ENCODE assay signal across 8 cellular contexts in the genomic region with DNA sequence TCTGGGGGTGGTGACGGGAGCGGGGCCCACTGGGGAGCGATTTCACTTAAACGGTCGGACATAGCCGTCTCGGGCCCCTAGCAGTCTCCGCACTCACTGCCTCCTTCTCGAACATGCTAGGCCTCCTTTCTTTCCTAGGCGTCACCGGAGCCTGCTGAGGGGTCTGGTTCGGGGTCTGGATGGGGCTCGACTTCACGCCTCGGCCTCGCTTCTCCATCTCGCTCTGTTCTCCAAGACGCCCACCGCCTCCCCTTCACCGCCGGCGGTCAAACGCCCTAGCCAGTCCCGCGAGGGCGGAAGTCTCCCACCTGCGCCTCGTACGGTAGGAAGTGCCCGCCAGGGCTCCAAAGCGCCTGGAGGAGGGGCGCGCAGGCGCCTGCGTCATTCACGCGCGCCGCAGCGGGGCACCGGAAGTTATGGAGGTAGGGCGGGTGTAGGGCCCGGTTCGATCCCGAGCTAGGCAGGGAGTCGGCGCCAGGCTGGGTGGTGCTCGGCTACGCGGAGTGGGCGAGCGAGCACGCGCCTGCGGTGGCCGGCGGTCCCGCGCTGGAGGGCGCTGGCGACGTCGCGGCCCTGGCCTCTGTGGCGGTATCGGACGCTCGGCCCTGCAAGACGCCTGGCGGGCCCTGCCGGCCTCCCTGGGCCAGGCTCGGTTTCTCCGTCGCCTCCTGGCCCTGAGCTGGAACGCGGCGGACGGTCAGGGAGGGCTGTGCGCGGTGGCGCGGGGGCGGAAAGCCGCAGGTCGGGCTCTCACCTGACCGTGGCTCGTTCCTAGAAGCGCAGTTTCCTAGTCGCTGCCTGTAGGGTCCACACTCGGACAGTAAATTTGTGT. TPM values are rescaled to one million over a fixed set of nuclear protein-coding genes. Genes with fewer than 3 reads are reported as not detected.
A peak's percentile ranks its signal among the peaks of the same experiment; 100 is the strongest.
DNase-seq lines count a peak whose midpoint lies in the region; ATAC-seq and TF ChIP-seq lines count a peak whose summit lies in the region.

A gene with protein sequence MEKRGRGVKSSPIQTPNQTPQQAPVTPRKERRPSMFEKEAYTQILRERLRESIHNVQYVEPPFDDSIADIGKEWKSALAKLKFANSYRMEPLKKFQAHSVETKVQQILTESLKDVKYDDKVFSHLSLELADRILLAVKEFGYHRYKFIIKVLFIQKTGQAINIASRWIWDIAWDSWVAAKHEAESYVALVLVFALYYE (minus strand): TSS at position 331 of the 832 bp plus-strand sequence. CDS start 114 bp downstream, at position 217.
TSS of gene ERMARD (plus strand) at position 381 of the 832 bp plus-strand sequence. CDS start at position 417, 36 bp downstream.

- H4K8ac ChIP-seq in H9 (replicated peaks; ENCODE audit: insufficient read length, low read depth, low read length): no peak within 1 kb of the TSS

- H3K14ac ChIP-seq in H9 (ENCODE audit: insufficient read depth, low read length): peak within 1 kb of the TSS; percentile 96

- WGBS in H9 (ENCODE audit: extremely low coverage, insufficient read length, low lambda C conversion rate): no CpG with 5 or more reads among the region's 90 CpGs

- H3K36me3 ChIP-seq in Loucy (ENCODE audit: insufficient read depth, low read length): no peaks in the 10 kb centered on the region
- H3K36me3 ChIP-seq in RWPE2 (ENCODE audit: low read depth): peaks cover 26% of the 10 kb centered on the region
- H3K36me3 ChIP-seq in neural cell (ENCODE audit: insufficient read depth, low read length): no peaks in the 10 kb centered on the region

- DNase-seq in G401 (ENCODE audit: low spot score): peak; percentile 91
- DNase-seq in H9: peak; percentile 95
- peak; percentile 87 for DNase-seq in RWPE2 (ENCODE audit: low spot score)
- DNase-seq in activated effector memory CD4-positive, alpha-beta T cell treated with anti-CD3 and anti-CD28 coated beads, Interleukin-2, amount 50 U/mL, for 16 hours: peak; percentile 98
- DNase-seq in fibroblast of villous mesenchyme (ENCODE audit: low read depth): peak; percentile 96
- peak; percentile 93 to 95 for DNase-seq in stimulated activated naive CD8-positive, alpha-beta T cell treated with anti-CD3 and anti-CD28 coated beads, Interleukin-15, amount 100 ng/mL, for 72 hours

- H4K20me1 ChIP-seq in H9 (ENCODE audit: control insufficient read depth, insufficient read depth, insufficient read length): no peaks in the 10 kb centered on the region
- H4K20me1 ChIP-seq in Loucy (ENCODE audit: insufficient read depth, low read length, poor library complexity, severe bottlenecking): no peaks in the 10 kb centered on the region
- H4K20me1 ChIP-seq in neural cell (ENCODE audit: insufficient read depth): no peaks in the 10 kb centered on the region

- H3K79me1 ChIP-seq in H9 (ENCODE audit: insufficient read depth, low read depth, low read length, poor library complexity, severe bottlenecking): no peaks in the 10 kb centered on the region

- no peak within 1 kb of the TSS for H4K91ac ChIP-seq in H9 (ENCODE audit: insufficient read length, low read depth, low read length)

- no peaks in the 10 kb centered on the region for H3K9me3 Mint-ChIP-seq in H9
- peaks cover 2 to 6% of the 10 kb centered on the region in 2 donors for H3K9me3 Mint-ChIP-seq in stimulated activated naive CD8-positive, alpha-beta T cell treated with anti-CD3 and anti-CD28 coated beads, Interleukin-15, amount 100 ng/mL, for 72 hours

- no peak within 1 kb of the TSS for H2BK20ac ChIP-seq in H9 (ENCODE audit: low read depth, low read length, poor library complexity, severe bottlenecking)

- H3K27ac ChIP-seq in H9 (ENCODE audit: insufficient read length, low read depth, low read length): peak within 1 kb of the TSS; percentile 54
- peak within 1 kb of the TSS; percentile 70 for H3K27ac ChIP-seq in RWPE2 (ENCODE audit: poor library complexity, severe bottlenecking)
- H3K27ac ChIP-seq in neural cell (ENCODE audit: low read length): peak within 1 kb of the TSS; percentile 90

- H3K4me1 ChIP-seq in H9 (ENCODE audit: insufficient read depth, low read length) (no peaks in the 10 kb centered on the region), Loucy (ENCODE audit: insufficient read depth, low read length, poor library complexity, severe bottlenecking) (peaks cover 27% of the 10 kb centered on the region), RWPE2 (ENCODE audit: insufficient read depth, poor library complexity, severe bottlenecking) (peaks cover 16% of the 10 kb centered on the region)

- TF ChIP-seq EP300 in neural cell (conservative IDR thresholded peaks at IDR 0.05; ENCODE audit: poor library complexity, severe bottlenecking): peak; percentile 77

- H3K27me3 ChIP-seq in H9 (ENCODE audit: insufficient read depth, low read length) (no peaks in the 10 kb centered on the region), Loucy (ENCODE audit: insufficient read depth, low read length, poor library complexity, severe bottlenecking) (no peaks in the 10 kb centered on the region), RWPE2 (ENCODE audit: insufficient read depth, poor library complexity, severe bottlenecking) (no peaks in the 10 kb centered on the region), neural cell (ENCODE audit: insufficient read depth, low read depth, low read length) (no peaks in the 10 kb centered on the region)

- no peaks in the 10 kb centered on the region for H3K9me2 ChIP-seq in Loucy (replicated peaks; ENCODE audit: low read depth, low read length)
- H3K9me2 ChIP-seq in neural cell (ENCODE audit: insufficient read depth, low read length): no peaks in the 10 kb centered on the region

- in situ Hi-C loops in G401 (cut with HindIII; ENCODE audit: low sequenced_read_pairs): no loop called here

- peak within 1 kb of the TSS; percentile 90 for H3K4me3 ChIP-seq in Loucy (ENCODE audit: low read length, poor library complexity, severe bottlenecking)
- peak within 1 kb of the TSS; percentile 96 for H3K4me3 ChIP-seq in RWPE2 (ENCODE audit: severe bottlenecking)
- H3K4me3 ChIP-seq in fibroblast of villous mesenchyme (ENCODE audit: low read depth, low read length): peak within 1 kb of the TSS; percentile 92
- H3K4me3 ChIP-seq in neural cell (ENCODE audit: low read length): peak within 1 kb of the TSS; percentile 73

- ATAC-seq in RWPE2 (ENCODE audit: low read depth): peak; percentile 94
- ATAC-seq in stimulated activated naive CD8-positive, alpha-beta T cell treated with anti-CD3 and anti-CD28 coated beads, Interleukin-15, amount 100 ng/mL, for 72 hours: peak; percentile 97

- H3K79me2 ChIP-seq in H9 (ENCODE audit: insufficient read depth, low read length) (no peaks in the 10 kb centered on the region), Loucy (ENCODE audit: insufficient read depth, low read length) (peaks cover 37% of the 10 kb centered on the region), neural cell (replicated peaks; ENCODE audit: insufficient read depth, low read length) (peaks cover 12% of the 10 kb centered on the region)

- H3F3A ChIP-seq in Loucy (ENCODE audit: low read depth) (no peaks in the 10 kb centered on the region), neural cell (ENCODE audit: insufficient read depth, low read length, poor library complexity, severe bottlenecking) (peaks cover 4% of the 10 kb centered on the region)

- H2AFZ ChIP-seq in H9 (ENCODE audit: low read length): no peak within 1 kb of the TSS
- peak within 1 kb of the TSS; percentile 83 for H2AFZ ChIP-seq in Loucy (ENCODE audit: low read length)
- H2AFZ ChIP-seq in neural cell (ENCODE audit: low read depth, low read length): peak within 1 kb of the TSS; percentile 82

- no peak within 1 kb of the TSS for H2BK5ac ChIP-seq in H9 (ENCODE audit: insufficient read length, low read length)

- H3K4ac ChIP-seq in H9 (ENCODE audit: low read depth, low read length): no peak within 1 kb of the TSS; the same call in 1 of the 2 replicates

- no peaks in the 10 kb centered on the region for H3K9me3 ChIP-seq in H9 (ENCODE audit: control insufficient read depth, low read depth, low read length)
- H3K9me3 ChIP-seq in Loucy (ENCODE audit: insufficient read depth, low read depth, low read length): no peaks in the 10 kb centered on the region
- H3K9me3 ChIP-seq in RWPE2 (ENCODE audit: severe bottlenecking): no peaks in the 10 kb centered on the region
- no peaks in the 10 kb centered on the region for H3K9me3 ChIP-seq in neural cell (ENCODE audit: low read length)

- H3K23me2 ChIP-seq in H9 (ENCODE audit: insufficient read length, low read depth, low read length, poor library complexity, severe bottlenecking): peaks cover 10% of the 10 kb centered on the region

- peak within 1 kb of the TSS; percentile 30 for H4K5ac ChIP-seq in H9 (ENCODE audit: insufficient read length, low read depth, low read length)

- H2BK15ac ChIP-seq in H9 (ENCODE audit: low read depth, low read length): no peak within 1 kb of the TSS

- no peak within 1 kb of the TSS for H2BK12ac ChIP-seq in H9 (ENCODE audit: insufficient read length, low read depth, low read length)

- peaks cover 20 to 25% of the 10 kb centered on the region in 2 experiments for H3K4me1 Mint-ChIP-seq in H9
- peaks cover 31% of the 10 kb centered on the region for H3K4me1 Mint-ChIP-seq in stimulated activated naive CD8-positive, alpha-beta T cell treated with anti-CD3 and anti-CD28 coated beads, Interleukin-15, amount 100 ng/mL, for 72 hours

- no peak within 1 kb of the TSS for H3T11ph ChIP-seq in H9 (ENCODE audit: low read length)

- peak within 1 kb of the TSS; percentile 100 for H3K4me3 Mint-ChIP-seq in H9
- H3K4me3 Mint-ChIP-seq in stimulated activated naive CD8-positive, alpha-beta T cell treated with anti-CD3 and anti-CD28 coated beads, Interleukin-15, amount 100 ng/mL, for 72 hours: peak within 1 kb of the TSS; percentile 97 to 99

- H2AK5ac ChIP-seq in H9 (ENCODE audit: insufficient read length, low read length): no peak within 1 kb of the TSS

- H3K23ac ChIP-seq in H9 (ENCODE audit: insufficient read length, low read depth, low read length): no peak within 1 kb of the TSS

- peak within 1 kb of the TSS; percentile 99 to 100 (median 100) for H3K27ac Mint-ChIP-seq in H9
- H3K27ac Mint-ChIP-seq in stimulated activated naive CD8-positive, alpha-beta T cell treated with anti-CD3 and anti-CD28 coated beads, Interleukin-15, amount 100 ng/mL, for 72 hours: peak within 1 kb of the TSS; percentile 99 to 100

- peak within 1 kb of the TSS; percentile 24 for H2BK120ac ChIP-seq in H9 (ENCODE audit: low read depth, low read length, poor library complexity, severe bottlenecking)

- H3K27me3 Mint-ChIP-seq in H9 (ENCODE audit: low read depth): no peaks in the 10 kb centered on the region
- no peaks in the 10 kb centered on the region for H3K27me3 Mint-ChIP-seq in stimulated activated naive CD8-positive, alpha-beta T cell treated with anti-CD3 and anti-CD28 coated beads, Interleukin-15, amount 100 ng/mL, for 72 hours

- H3K56ac ChIP-seq in H9 (ENCODE audit: insufficient read length, low read depth, low read length): peak within 1 kb of the TSS; percentile 14

- peaks cover 0 to 2% (median under 1%) of the 10 kb centered on the region in 3 experiments; a peak in 4 of 7 replicates for H3K36me3 Mint-ChIP-seq in H9 (ENCODE audit: insufficient read depth in 1 of 3, low read depth in 3 of 3)

- peak within 1 kb of the TSS; percentile 79 for H3K18ac ChIP-seq in H9 (ENCODE audit: insufficient read length, low read depth, low read length)

- H3K9ac ChIP-seq in H9 (ENCODE audit: extremely low read depth, insufficient read length, low read length) (peak within 1 kb of the TSS; percentile 88), Loucy (ENCODE audit: low read depth, low read length, poor library complexity, severe bottlenecking) (peak within 1 kb of the TSS; percentile 99), neural cell (ENCODE audit: low read length) (peak within 1 kb of the TSS; percentile 92)

- H3K4me2 ChIP-seq in H9 (ENCODE audit: insufficient read depth, insufficient read length, low read length) (peak within 1 kb of the TSS; percentile 65), Loucy (ENCODE audit: low read depth, low read length, poor library complexity, severe bottlenecking) (peak within 1 kb of the TSS; percentile 97), neural cell (ENCODE audit: low read length) (peak within 1 kb of the TSS; percentile 84)

- TF ChIP-seq CTCF in H9 (conservative IDR thresholded peaks at IDR 0.05) (peak; percentile 16; the same call in 1 of the 3 replicates), Loucy (conservative IDR thresholded peaks at IDR 0.05; ENCODE audit: low read length) (0 out of 2 replicates have a peak, but pooled peaks have one; percentile 9), RWPE2 (IDR thresholded peaks at IDR 0.05; ENCODE audit: poor library complexity, severe bottlenecking) (peak; percentile 12), fibroblast of villous mesenchyme (IDR thresholded peaks at IDR 0.05; ENCODE audit: insufficient read depth, low read depth, low read length) (peak; percentile 25), neural cell (IDR thresholded peaks at IDR 0.05; ENCODE audit: poor library complexity, severe bottlenecking) (peak; percentile 60)

- TF ChIP-seq RAD21 in neural cell (conservative IDR thresholded peaks at IDR 0.05): peak; percentile 54

RNA-seq across cellular contexts. Expression of the first gene that starts in this region (rescaled TPM):
- total RNA-seq in G401 (2014; rRNA removed; shearing (Covaris generic)): 0.37 and 1.6 TPM in 2 replicates
- total RNA-seq in H9 (2021) (1.3 and 1.8 TPM in 2 replicates), fibroblast of villous mesenchyme (1.3 TPM in 2 replicates)
- 1.8 and 2.8 TPM in 2 replicates for polyA plus RNA-seq in neural cell
- 5.0 and 5.6 TPM in 2 replicates for polyA minus RNA-seq in neural cell

RNA-seq across cellular contexts. Expression of gene ERMARD, which starts in this region (rescaled TPM):
- total RNA-seq in G401 (2014; rRNA removed; shearing (Covaris generic)): 15.8 and 26.2 TPM in 2 replicates
- 11.7 and 13.6 TPM in 2 replicates for total RNA-seq in H9 (2021)
- total RNA-seq in fibroblast of villous mesenchyme: 15.8 and 28.5 TPM in 2 replicates
- 39.1 and 51.2 TPM in 2 replicates for polyA plus RNA-seq in neural cell
- polyA minus RNA-seq in neural cell: 22.6 and 25.4 TPM in 2 replicates

Comparison
In these comparisons a context has a peak if more than half of its experiments do, and no peak if none do; other contexts are left out.
1. Peak in every context shown above with its lines: DNase-seq, ATAC-seq, H3K4me3 ChIP-seq and H3K27ac ChIP-seq.
2. CTCF ChIP-seq: peak in every context shown above with its lines; median percentile 60 in neural cell; 25 in fibroblast of villous mesenchyme; 16 in H9; 12 in RWPE2; 9 in Loucy.